In genomic region chr17:42798383-42799380, GRCh38 we compare ENCODE assay signal across 8 cellular contexts. TPM values are rescaled to one million over a fixed set of nuclear protein-coding genes. Genes with fewer than 3 reads are reported as not detected.
DNase-seq lines count a peak whose midpoint lies in the region; ATAC-seq and TF ChIP-seq lines count a peak whose summit lies in the region.

Gene CNTD1 (plus strand): TSS chr17:42798861. CDS start chr17:42799068, 207 bp downstream.
Gene COA3 (minus strand): TSS chr17:42798704. CDS start chr17:42798681, 23 bp downstream.

- no peaks in the 10 kb centered on the region for H3K9me3 Mint-ChIP-seq in activated B cell treated with CpG ODN at 0.5 μM for 24 hours

- intact Hi-C loops in activated B cell treated with CpG ODN at 0.5 μM for 24 hours (cut with micrococcal nuclease) = loop anchor here (1.0 kb wide), 3 partner anchors 25 to 53 kb away; partner anchors contain the start of genes BECN1, EZH1 and VPS25

- no peak for TF ChIP-seq CTCF in activated B cell treated with CpG ODN at 0.5 μM for 24 hours (IDR thresholded peaks at IDR 0.05)

- ATAC-seq in HG02642 (IDR thresholded peaks at IDR 0.05; ENCODE audit: poor library complexity, unreplicated experiment) = peak; percentile 87
- ATAC-seq in activated B cell treated with CpG ODN at 0.5 μM for 24 hours (ENCODE audit: low read depth) = peak; percentile 100
- no peak for ATAC-seq in HG03095 (IDR thresholded peaks at IDR 0.05; ENCODE audit: unreplicated experiment)

- no peaks in the 10 kb centered on the region for H3K27me3 Mint-ChIP-seq in activated B cell treated with CpG ODN at 0.5 μM for 24 hours

- H3K4me1 Mint-ChIP-seq in activated B cell treated with CpG ODN at 0.5 μM for 24 hours = peaks cover 28% of the 10 kb centered on the region

- H3K4me3 ChIP-seq in GM08714 (ENCODE audit: low read length) = peak within 1 kb of the TSS; percentile 88

- POLR2A ChIA-PET in activated B cell treated with CpG ODN at 0.5 μM for 24 hours (lab: Charles Lee) = interaction anchor here (0.6 to 1.8 kb wide), 15 partner anchors 12 to 517 kb away, joined by 3 to 10 read pairs (median 4); partner anchors contain the start of genes BECN1, PSMC3IP, RAMP2 and RPL27

- peaks cover 11% of the 10 kb centered on the region for H3K36me3 Mint-ChIP-seq in activated B cell treated with CpG ODN at 0.5 μM for 24 hours (ENCODE audit: low read depth)

- peak within 1 kb of the TSS; percentile 97 for H3K4me3 Mint-ChIP-seq in activated B cell treated with CpG ODN at 0.5 μM for 24 hours

- H3K27ac Mint-ChIP-seq in activated B cell treated with CpG ODN at 0.5 μM for 24 hours = peak within 1 kb of the TSS; percentile 81

- CTCF ChIA-PET in activated B cell treated with CpG ODN at 0.5 μM for 24 hours (lab: Charles Lee) = interaction anchor here (1.6 kb wide), 1 partner anchor 220 kb away, joined by 5 read pairs; no protein-coding TSS in a partner anchor

- peak; percentile 82 for DNase-seq in NCI-H2171 (lab: John Stamatoyannopoulos, UW)
- peak; percentile 69 for DNase-seq in activated B cell treated with CpG ODN at 0.5 μM for 24 hours
- DNase-seq in central memory CD4-positive, alpha-beta T cell = peak; percentile 56
- DNase-seq in inferior parietal cortex (ENCODE audit: extremely low spot score) = peak; percentile 86
- DNase-seq in smooth muscle cell of the brain vasculature (ENCODE audit: low read depth, low spot score) = peak; percentile 49

RNA-seq across cellular contexts. Expression of gene CNTD1, which starts in this region (rescaled TPM):
- total RNA-seq in activated B cell treated with CpG ODN at 0.5 μM for 24 hours = not detected in 2 replicates

RNA-seq across cellular contexts. Expression of gene COA3, which starts in this region (rescaled TPM):
- total RNA-seq in activated B cell treated with CpG ODN at 0.5 μM for 24 hours = 41.4 and 48.0 TPM in 2 replicates
